ENCODE assay signal across 16 cellular contexts in genomic region chr3:32844322-32844654, GRCh38. TPM values are rescaled to one million over a fixed set of nuclear protein-coding genes. Genes with fewer than 3 reads are reported as not detected.
DNase-seq lines count a peak whose midpoint lies in the region; ATAC-seq, FAIRE-seq and TF ChIP-seq lines count a peak whose summit lies in the region.
"Had no signal": no experiment of that assay in that cellular context is flagged by ENCODE, and none has a peak within 500 bp of the region (broad histone marks: within the 10 kb centered on the region; RNA-seq: fewer than 3 reads in every experiment).

No MANE protein-coding gene starts in this region.

- H3K4me3 Mint-ChIP-seq in type B pancreatic cell: peak overlapping the region; percentile 52

- H4K20me1 ChIP-seq in HepG2 (ENCODE audit: insufficient read depth, low read length): peaks cover 70% of the 10 kb centered on the region

- H3K36me3 ChIP-seq in HepG2 (replicated peaks in 1 of 2; ENCODE audit: control insufficient read depth in 1 of 2, insufficient read depth in 2 of 2, low read length in 2 of 2) (peaks cover 0 to 5% of the 10 kb centered on the region in 2 experiments; a peak in 2 of 5 replicates), right lobe of liver (no peaks in the 10 kb centered on the region), ectodermal cell (ENCODE audit: control insufficient read depth, insufficient read depth, low read length) (no peaks in the 10 kb centered on the region), heart left ventricle (no peaks in the 10 kb centered on the region)
- H3K36me3 ChIP-seq: HAP-1 had no signal

- H3K27ac ChIP-seq in HepG2 (ENCODE audit: extremely low read length, insufficient read depth, low read length) (peak overlapping the region; percentile 60), right lobe of liver (no peak overlapping the region), ectodermal cell (ENCODE audit: insufficient read depth, low read depth, low read length, poor library complexity, severe bottlenecking) (peak overlapping the region; percentile 94), heart left ventricle (no peak overlapping the region)
- H3K27ac ChIP-seq: 22Rv1, KMS-11 had no signal

- TF ChIP-seq CTCF in HepG2 (CRISPR knock-in tag; IDR thresholded peaks at IDR 0.05) (no peak), right lobe of liver (IDR thresholded peaks at IDR 0.05) (no peak), type B pancreatic cell (conservative IDR thresholded peaks at IDR 0.05) (no peak), heart left ventricle (IDR thresholded peaks at IDR 0.05) (no peak)

- no peaks in the 10 kb centered on the region for H3K9me3 Mint-ChIP-seq in type B pancreatic cell

- TF ChIP-seq RAD21 in HepG2 (CRISPR knock-in tag; IDR thresholded peaks at IDR 0.05): no peak

- H3K4me1 Mint-ChIP-seq in type B pancreatic cell (ENCODE audit: unreplicated experiment): peaks cover 71% of the 10 kb centered on the region

- H3K4me3 ChIP-seq in HepG2 (replicated peaks in 1 of 3; ENCODE audit: insufficient read depth in 1 of 3, low read depth in 2 of 3, low read length in 3 of 3): no peak overlapping the region
- H3K4me3 ChIP-seq in right lobe of liver: no peak overlapping the region
- H3K4me3 ChIP-seq in ectodermal cell (ENCODE audit: insufficient read depth, low read depth, low read length): no peak overlapping the region
- no peak overlapping the region for H3K4me3 ChIP-seq in heart left ventricle
- H3K4me3 ChIP-seq: HAP-1 had no signal

- FAIRE-seq in HepG2 (lab: Jason Lieb, UNC): no peak
- FAIRE-seq: HTR-8/SVneo had no signal

- POLR2A ChIA-PET in HepG2 (lab: Yijun Ruan, JAX): interaction anchor here (0.8 to 5.7 kb wide), 4 partner anchors 12 to 62 kb away, joined by 3 to 36 read pairs (median 6); partner anchors contain the start of gene TRIM71

- H3K27me3 ChIP-seq in HepG2 (ENCODE audit: control insufficient read depth in 1 of 2, insufficient read depth in 2 of 2, low read length in 2 of 2): no peaks in the 10 kb centered on the region
- no peaks in the 10 kb centered on the region for H3K27me3 ChIP-seq in right lobe of liver
- no peaks in the 10 kb centered on the region for H3K27me3 ChIP-seq in ectodermal cell (ENCODE audit: control insufficient read depth, insufficient read depth, low read length, poor library complexity, severe bottlenecking)
- H3K27me3 ChIP-seq in heart left ventricle: no peaks in the 10 kb centered on the region

- in situ Hi-C loops in HepG2 (cut with HindIII; ENCODE audit: extremely low pct_ligation_motif_present, low pct_unique_long_range_greater_than_20kb): no loop called here

- ATAC-seq in HepG2: no peak
- no peak for ATAC-seq in right lobe of liver
- ATAC-seq in heart left ventricle: no peak

- H3K36me3 Mint-ChIP-seq in type B pancreatic cell: peaks cover 3% of the 10 kb centered on the region

- no peak overlapping the region for H3K9ac ChIP-seq in HepG2 (ENCODE audit: insufficient read depth, low read depth, low read length)
- H3K9ac ChIP-seq: KMS-11 had no signal

- CTCF ChIA-PET in HepG2 (lab: Yijun Ruan, JAX; ENCODE audit: low intra/inter-chr PET ratio, low total read pairs): no interaction called here

- peaks cover 99% of the 10 kb centered on the region for H3K4me1 ChIP-seq in HepG2 (ENCODE audit: insufficient read depth, low read length)
- no peaks in the 10 kb centered on the region for H3K4me1 ChIP-seq in right lobe of liver
- H3K4me1 ChIP-seq in ectodermal cell (ENCODE audit: control insufficient read depth, insufficient read depth, low read length): peaks cover 81% of the 10 kb centered on the region
- H3K4me1 ChIP-seq in heart left ventricle: peaks cover 0 to 8% (median 0%) of the 10 kb centered on the region in 12 donors

- no peak for DNase-seq in HepG2 (ENCODE audit: low spot score)
- no peak for DNase-seq in right lobe of liver
- DNase-seq in islet precursor cell: peak; percentile 54
- no peak for DNase-seq in type B pancreatic cell (ENCODE audit: extremely low spot score, unreplicated experiment)
- no peak for DNase-seq in heart left ventricle
- DNase-seq in NCI-H187 (lab: John Stamatoyannopoulos, UW): no peak
- DNase-seq in NCI-H2081 treated with DMSO at 0.1 percent for 48 hours (lab: John Stamatoyannopoulos, UW): no peak
- DNase-seq: NCI-H1417, NCI-H524, SIG-M5 had no signal

- TF ChIP-seq EP300 in HepG2 (IDR thresholded peaks at IDR 0.05; ENCODE audit: low read depth in 2 of 2, low read length in 2 of 2) (no peak), HepG2 (CRISPR knock-in tag; IDR thresholded peaks at IDR 0.05; ENCODE audit: borderline replicate concordance) (no peak)

- no TSS peak for BruUV-seq in HepG2 (replicated peaks; lab: Mats Ljungman, UMichigan)

- peak overlapping the region; percentile 80; the same call in 1 of the 2 replicates for H3K4me2 ChIP-seq in HepG2 (ENCODE audit: low read depth, low read length)
- H3K4me2 ChIP-seq: KMS-11 had no signal

- no peaks in the 10 kb centered on the region for H3K27me3 Mint-ChIP-seq in type B pancreatic cell

- intact Hi-C loops in HepG2 (cut with micrococcal nuclease; ENCODE audit: unreplicated experiment): loop anchor here (5.0 kb wide), 1 partner anchor 43 kb away; no protein-coding TSS in a partner anchor
- intact Hi-C loops in right lobe of liver (cut with DNase I): no loop called here
- intact Hi-C loops in heart left ventricle (cut with DNase I): no loop called here

- no peak overlapping the region for H2AFZ ChIP-seq in HepG2 (ENCODE audit: low read length)

- peaks cover 97% of the 10 kb centered on the region for H3K79me2 ChIP-seq in HepG2 (ENCODE audit: insufficient read depth, low read length)

- H3K27ac Mint-ChIP-seq in type B pancreatic cell: peak overlapping the region; percentile 61

- TF ChIP-seq POLR2A in HepG2 (IDR thresholded peaks at IDR 0.05; ENCODE audit: insufficient read depth in 1 of 2, low read depth in 2 of 2, low read length in 2 of 2) (no peak), right lobe of liver (IDR thresholded peaks at IDR 0.05) (no peak), heart left ventricle (IDR thresholded peaks at IDR 0.05) (no peak)

- WGBS in HepG2 (ENCODE audit: low lambda C conversion rate): 75% methylated on average over 7 of the region's 7 CpGs
- 86% methylated on average over 6 of the region's 7 CpGs for WGBS in right lobe of liver (ENCODE audit: insufficient coverage, low coverage, low lambda C conversion rate, missing lambda C conversion rate)
- 8 to 9% methylated on average over 6 to 7 of the region's 7 CpGs for WGBS in ectodermal cell, 2 experiments
- WGBS in heart left ventricle, 4 donors: 90 to 94% (median 92%) methylated on average over 7 of the region's 7 CpGs

- no peaks in the 10 kb centered on the region for H3K9me3 ChIP-seq in HepG2 (ENCODE audit: low read length)
- H3K9me3 ChIP-seq in right lobe of liver: no peaks in the 10 kb centered on the region
- no peaks in the 10 kb centered on the region for H3K9me3 ChIP-seq in ectodermal cell (ENCODE audit: control insufficient read depth, low read length)
- H3K9me3 ChIP-seq in heart left ventricle: no peaks in the 10 kb centered on the region
- H3K9me3 ChIP-seq: HAP-1 had no signal

TF ChIP-seq in HepG2, 621 proteins besides CTCF, POLR2A, EP300 and RAD21:
- TF ChIP-seq NR2F1 (CRISPR knock-in tag; IDR thresholded peaks at IDR 0.05): no peak
- peak; percentile 85 for TF ChIP-seq ZNF770 (CRISPR knock-in tag; IDR thresholded peaks at IDR 0.05)

RNA-seq across cellular contexts. Expression of gene TRIM71, which starts 26.5 kb away (rescaled TPM):
- 76.9 and 111 TPM in 2 replicates for total RNA-seq in HepG2 (2016; rRNA removed; fragmentation: Illumina TruSeq; extraction: Trizol)
- total RNA-seq in HepG2 (2016; cell fraction: cytosol; rRNA removed; fragmentation: Illumina TruSeq; extraction: Trizol; ENCODE audit: low read depth): 5.5 and 6.3 TPM in 2 replicates
- total RNA-seq in HepG2 (2016; cell fraction: insoluble cytoplasmic fraction; rRNA removed; fragmentation: Illumina TruSeq; extraction: Trizol): 75.8 and 102 TPM in 2 replicates
- 29.5 and 33.3 TPM in 2 replicates for total RNA-seq in HepG2 (2016; cell fraction: membrane; rRNA removed; fragmentation: Illumina TruSeq; extraction: Trizol)
- 91.5 and 98.1 TPM in 2 replicates for total RNA-seq in HepG2 (2016; cell fraction: nucleus; rRNA removed; fragmentation: Illumina TruSeq; extraction: Trizol)
- polyA plus RNA-seq in HepG2 (2011; rRNA removed): 21.1 and 21.7 TPM in 2 replicates
- polyA plus RNA-seq in HepG2 (2011; cell fraction: cytosol; rRNA removed): 16.3 and 17.3 TPM in 2 replicates
- 25.8 and 29.4 TPM in 2 replicates for polyA plus RNA-seq in HepG2 (2011; cell fraction: nucleus; rRNA removed)
- 24.9 and 35.6 TPM in 2 replicates for polyA plus RNA-seq in HepG2 (2012)
- 1.8 and 1.9 TPM in 2 replicates for polyA plus RNA-seq in HepG2 (2016; cell fraction: cytosol; fragmentation: Illumina TruSeq; extraction: Trizol; ENCODE audit: low read depth)
- 67.3 and 72.5 TPM in 2 replicates for polyA plus RNA-seq in HepG2 (2016; cell fraction: insoluble cytoplasmic fraction; fragmentation: Illumina TruSeq; extraction: Trizol; ENCODE audit: low read depth)
- 7.2 and 8.7 TPM in 2 replicates for polyA plus RNA-seq in HepG2 (2016; cell fraction: membrane; fragmentation: Illumina TruSeq; extraction: Trizol; ENCODE audit: low read depth)
- 86.2 and 92.8 TPM in 2 replicates for polyA plus RNA-seq in HepG2 (2016; cell fraction: nucleus; fragmentation: Illumina TruSeq; extraction: Trizol; ENCODE audit: insufficient read depth, low read depth)
- polyA minus RNA-seq in HepG2 (2011; rRNA and poly(A)+ RNA removed; ENCODE audit: low replicate concordance): 0.07 and 138 TPM in 2 replicates
- polyA minus RNA-seq in HepG2 (2011; cell fraction: cytosol; rRNA and poly(A)+ RNA removed): 80.8 and 84.9 TPM in 2 replicates
- 96.2 and 97.6 TPM in 2 replicates for polyA minus RNA-seq in HepG2 (2011; cell fraction: nucleus; rRNA and poly(A)+ RNA removed)
- not detected for total RNA-seq in right lobe of liver
- polyA plus RNA-seq in ectodermal cell (2013, experiment 1 of 4): 75.5 TPM
- polyA plus RNA-seq in ectodermal cell (2013, experiment 2 of 4): 94.6 TPM
- 44.5 TPM for polyA plus RNA-seq in ectodermal cell (2013, experiment 3 of 4)
- 48.2 TPM for polyA plus RNA-seq in ectodermal cell (2013, experiment 4 of 4)
- 11.2 and 26.5 TPM in 2 replicates for total RNA-seq in type B pancreatic cell (ENCODE audit: low replicate concordance)
- total RNA-seq in heart left ventricle: under 1 TPM in 2 of 9 donors, not detected in 7; 0.05 TPM
- not detected for polyA plus RNA-seq in heart left ventricle
- total RNA-seq: RPMI7951 had no signal

Comparison
In these comparisons a context has a peak if more than half of its experiments do, and no peak if none do; other contexts are left out.
1. H3K27ac ChIP-seq: peak in HepG2 (single experiment) and ectodermal cell (single experiment); none in right lobe of liver (0 of 3) and heart left ventricle (0 of 12).
2. RNA of gene TRIM71, which starts 26.5 kb away (total RNA-seq): 5.5 to 111 TPM in HepG2 and 11.2 to 26.5 TPM in type B pancreatic cell; not detected in right lobe of liver and 0.05 TPM in heart left ventricle; every median in the first group is over 4 times any median in the second.